ENCODE assay signal across 19 cellular contexts in genomic region chr13:43939149-43939548, GRCh38. TPM values are rescaled to one million over a fixed set of nuclear protein-coding genes. Genes with fewer than 3 reads are reported as not detected.
DNase-seq lines count a peak whose midpoint lies in the region; FAIRE-seq and TF ChIP-seq lines count a peak whose summit lies in the region.
"Had no signal": no experiment of that assay in that cellular context is flagged by ENCODE, and none has a peak within 500 bp of the region (broad histone marks: within the 10 kb centered on the region; RNA-seq: fewer than 3 reads in every experiment).

No MANE protein-coding gene starts in this region.

- no peak for FAIRE-seq in GM12892 (lab: Jason Lieb, UNC)
- FAIRE-seq: GM12878 had no signal

- H2AFZ ChIP-seq in Loucy (ENCODE audit: low read length) = peak overlapping the region; percentile 67

- no peaks in the 10 kb centered on the region for H3K9me2 ChIP-seq in Loucy (replicated peaks; ENCODE audit: low read depth, low read length)

- intact Hi-C loops in testis (cut with DNase I; ENCODE audit: low total_unique reads) = no loop called here

- H3K4me3 ChIP-seq in Loucy (ENCODE audit: low read length, poor library complexity, severe bottlenecking) (no peak overlapping the region), testis (no peak overlapping the region)
- H3K4me3 ChIP-seq: BLaER1 treated with 17β-estradiol and CSF1 and Interleukin-3, amounts not matched to agents 10 nM and 100 nM; GM12878 had no signal

- no peaks in the 10 kb centered on the region for H4K20me1 ChIP-seq in Loucy (ENCODE audit: insufficient read depth, low read length, poor library complexity, severe bottlenecking)
- H4K20me1 ChIP-seq: BLaER1 treated with 17β-estradiol and CSF1 and Interleukin-3, amounts not matched to agents 10 nM and 100 nM had no signal

- TF ChIP-seq CTCF in Loucy (conservative IDR thresholded peaks at IDR 0.05; ENCODE audit: low read length) = no peak
- no peak for TF ChIP-seq CTCF in VCaP (conservative IDR thresholded peaks at IDR 0.05)
- no peak for TF ChIP-seq CTCF in testis (IDR thresholded peaks at IDR 0.05)

- no peaks in the 10 kb centered on the region for H3F3A ChIP-seq in Loucy (ENCODE audit: low read depth)

- no peaks in the 10 kb centered on the region for H3K9me3 ChIP-seq in Loucy (ENCODE audit: insufficient read depth, low read depth, low read length)
- no peaks in the 10 kb centered on the region for H3K9me3 ChIP-seq in testis

- H3K27ac ChIP-seq in VCaP (peak overlapping the region; percentile 38), testis (peak overlapping the region in 1 of 2 donors; percentile 72)
- H3K27ac ChIP-seq: BLaER1 treated with 17β-estradiol and CSF1 and Interleukin-3, amounts not matched to agents 10 nM and 100 nM had no signal

- peak; percentile 15 for DNase-seq in mucosa of gallbladder (ENCODE audit: low spot score)
- DNase-seq in testis = peak; percentile 80
- no peak for DNase-seq in GM12892 (ENCODE audit: insufficient read length)
- DNase-seq in stimulated activated CD4-positive, alpha-beta T cell treated with anti-CD3 and anti-CD28 coated beads, Interleukin-12 subunit alpha, Interleukin-12 subunit beta, amount 100 ng/mL, for 4 hours = no peak
- no peak for DNase-seq in cerebellum (ENCODE audit: low spot score)
- DNase-seq: Calu3; CD8-positive, alpha-beta T cell; DMS53; EL; GOT3; KBM-7; NCI-H1417; NCI-H187; NCI-H2107; NCI-H510A had no signal

- no peak overlapping the region for H3K9ac ChIP-seq in Loucy (ENCODE audit: low read depth, low read length, poor library complexity, severe bottlenecking)
- H3K9ac ChIP-seq: BLaER1 treated with 17β-estradiol and CSF1 and Interleukin-3, amounts not matched to agents 10 nM and 100 nM had no signal

- H3K36me3 ChIP-seq in Loucy (ENCODE audit: insufficient read depth, low read length) (no peaks in the 10 kb centered on the region), testis (ENCODE audit: low read depth, missing control alignments) (no peaks in the 10 kb centered on the region)
- H3K36me3 ChIP-seq: BLaER1 treated with 17β-estradiol and CSF1 and Interleukin-3, amounts not matched to agents 10 nM and 100 nM had no signal

- peaks cover 17% of the 10 kb centered on the region for H3K4me1 ChIP-seq in Loucy (ENCODE audit: insufficient read depth, low read length, poor library complexity, severe bottlenecking)
- peaks cover 18% of the 10 kb centered on the region for H3K4me1 ChIP-seq in testis

- H3K27me3 ChIP-seq in Loucy (ENCODE audit: insufficient read depth, low read length, poor library complexity, severe bottlenecking) = no peaks in the 10 kb centered on the region
- no peaks in the 10 kb centered on the region for H3K27me3 ChIP-seq in testis

- TF ChIP-seq POLR2A in testis (IDR thresholded peaks at IDR 0.05) (no peak), GM12892 (IDR thresholded peaks at IDR 0.05; ENCODE audit: low read depth, low read length) (no peak)

- H3K4me2 ChIP-seq in Loucy (ENCODE audit: low read depth, low read length, poor library complexity, severe bottlenecking) = no peak overlapping the region
- H3K4me2 ChIP-seq: BLaER1 treated with 17β-estradiol and CSF1 and Interleukin-3, amounts not matched to agents 10 nM and 100 nM had no signal

- H3K79me2 ChIP-seq in Loucy (ENCODE audit: insufficient read depth, low read length) = no peaks in the 10 kb centered on the region

RNA-seq across cellular contexts. Expression of gene LACC1, which starts 59.4 kb away (rescaled TPM):
- total RNA-seq in mucosa of gallbladder = 8.7 TPM
- total RNA-seq in testis = 10 to 100 TPM; 29.1 to 34.4 TPM
- polyA plus RNA-seq in testis (ENCODE audit: insufficient read depth, low read depth, low replicate concordance) = 6.1 TPM
- polyA plus RNA-seq in GM12892 (2012; ENCODE audit: missing spikeins) = 1.8 TPM
- 2.4 TPM for total RNA-seq in cerebellum

RNA-seq across cellular contexts. Expression of gene CCDC122, which starts 59.6 kb away (rescaled TPM):
- total RNA-seq in mucosa of gallbladder = 8.5 TPM
- 10 to 100 TPM; 20.6 to 31.6 TPM for total RNA-seq in testis
- polyA plus RNA-seq in testis (ENCODE audit: insufficient read depth, low read depth, low replicate concordance) = 1.3 TPM
- polyA plus RNA-seq in GM12892 (2012; ENCODE audit: missing spikeins) = 3.3 TPM
- 4.2 TPM for total RNA-seq in cerebellum
- total RNA-seq: CD8-positive, alpha-beta T cell had no signal

Comparison
In these comparisons a context has a peak if more than half of its experiments do, and no peak if none do; other contexts are left out.
1. DNase-seq: peak in mucosa of gallbladder (single experiment) and testis (single experiment); none in GM12892 (single experiment), stimulated activated CD4-positive, alpha-beta T cell treated with anti-CD3 and anti-CD28 coated beads, Interleukin-12 subunit alpha, Interleukin-12 subunit beta, amount 100 ng/mL, for 4 hours (single experiment) and cerebellum (single experiment).